Comparison of ENCODE assay signal across 1 cellular context in genomic region chr1:10615336-10615735, GRCh38.
TF ChIP-seq lines count a peak whose summit lies in the region.

No MANE protein-coding gene starts in this region.

TF ChIP-seq in K562, 482 proteins besides CTCF, POLR2A, EP300 and RAD21 (continued from another document):
- TF ChIP-seq DEAF1 (CRISPR knock-in tag; IDR thresholded peaks at IDR 0.05): no peak
- TF ChIP-seq POU5F1 (IDR thresholded peaks at IDR 0.05; ENCODE audit: borderline replicate concordance, low read depth, low read length, partially characterized antibody): no peak
- no peak for TF ChIP-seq SRSF9 (IDR thresholded peaks at IDR 0.05; ENCODE audit: borderline replicate concordance, low read depth, low read length)
- TF ChIP-seq NFXL1 (CRISPR knock-in tag; IDR thresholded peaks at IDR 0.05): no peak
- TF ChIP-seq SMARCB1 (IDR thresholded peaks at IDR 0.05; ENCODE audit: insufficient read length, low read depth): no peak
- TF ChIP-seq ZBTB5 (IDR thresholded peaks at IDR 0.05): no peak
- TF ChIP-seq RBM22 (IDR thresholded peaks at IDR 0.05; ENCODE audit: low read depth, low read length, poor library complexity, severe bottlenecking): no peak
- TF ChIP-seq, protein P1, sequence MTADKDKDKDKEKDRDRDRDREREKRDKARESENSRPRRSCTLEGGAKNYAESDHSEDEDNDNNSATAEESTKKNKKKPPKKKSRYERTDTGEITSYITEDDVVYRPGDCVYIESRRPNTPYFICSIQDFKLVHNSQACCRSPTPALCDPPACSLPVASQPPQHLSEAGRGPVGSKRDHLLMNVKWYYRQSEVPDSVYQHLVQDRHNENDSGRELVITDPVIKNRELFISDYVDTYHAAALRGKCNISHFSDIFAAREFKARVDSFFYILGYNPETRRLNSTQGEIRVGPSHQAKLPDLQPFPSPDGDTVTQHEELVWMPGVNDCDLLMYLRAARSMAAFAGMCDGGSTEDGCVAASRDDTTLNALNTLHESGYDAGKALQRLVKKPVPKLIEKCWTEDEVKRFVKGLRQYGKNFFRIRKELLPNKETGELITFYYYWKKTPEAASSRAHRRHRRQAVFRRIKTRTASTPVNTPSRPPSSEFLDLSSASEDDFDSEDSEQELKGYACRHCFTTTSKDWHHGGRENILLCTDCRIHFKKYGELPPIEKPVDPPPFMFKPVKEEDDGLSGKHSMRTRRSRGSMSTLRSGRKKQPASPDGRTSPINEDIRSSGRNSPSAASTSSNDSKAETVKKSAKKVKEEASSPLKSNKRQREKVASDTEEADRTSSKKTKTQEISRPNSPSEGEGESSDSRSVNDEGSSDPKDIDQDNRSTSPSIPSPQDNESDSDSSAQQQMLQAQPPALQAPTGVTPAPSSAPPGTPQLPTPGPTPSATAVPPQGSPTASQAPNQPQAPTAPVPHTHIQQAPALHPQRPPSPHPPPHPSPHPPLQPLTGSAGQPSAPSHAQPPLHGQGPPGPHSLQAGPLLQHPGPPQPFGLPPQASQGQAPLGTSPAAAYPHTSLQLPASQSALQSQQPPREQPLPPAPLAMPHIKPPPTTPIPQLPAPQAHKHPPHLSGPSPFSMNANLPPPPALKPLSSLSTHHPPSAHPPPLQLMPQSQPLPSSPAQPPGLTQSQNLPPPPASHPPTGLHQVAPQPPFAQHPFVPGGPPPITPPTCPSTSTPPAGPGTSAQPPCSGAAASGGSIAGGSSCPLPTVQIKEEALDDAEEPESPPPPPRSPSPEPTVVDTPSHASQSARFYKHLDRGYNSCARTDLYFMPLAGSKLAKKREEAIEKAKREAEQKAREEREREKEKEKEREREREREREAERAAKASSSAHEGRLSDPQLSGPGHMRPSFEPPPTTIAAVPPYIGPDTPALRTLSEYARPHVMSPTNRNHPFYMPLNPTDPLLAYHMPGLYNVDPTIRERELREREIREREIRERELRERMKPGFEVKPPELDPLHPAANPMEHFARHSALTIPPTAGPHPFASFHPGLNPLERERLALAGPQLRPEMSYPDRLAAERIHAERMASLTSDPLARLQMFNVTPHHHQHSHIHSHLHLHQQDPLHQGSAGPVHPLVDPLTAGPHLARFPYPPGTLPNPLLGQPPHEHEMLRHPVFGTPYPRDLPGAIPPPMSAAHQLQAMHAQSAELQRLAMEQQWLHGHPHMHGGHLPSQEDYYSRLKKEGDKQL (CRISPR knock-in tag; IDR thresholded peaks at IDR 0.05; ENCODE audit: borderline replicate concordance): no peak
- TF ChIP-seq ZNF224 (CRISPR knock-in tag; IDR thresholded peaks at IDR 0.05): no peak
- no peak for TF ChIP-seq TBP (optimal IDR thresholded peaks at IDR 0.05; ENCODE audit: low read depth, low read length)
- no peak for TF ChIP-seq ATF7 (IDR thresholded peaks at IDR 0.05)
- TF ChIP-seq RBM17 (IDR thresholded peaks at IDR 0.05; ENCODE audit: borderline replicate concordance, low read depth, low read length): no peak
- no peak for TF ChIP-seq FOXP1 (CRISPR knock-in tag; IDR thresholded peaks at IDR 0.05)
